18 cellular contexts compared by ENCODE assay signal in the genomic region with DNA sequence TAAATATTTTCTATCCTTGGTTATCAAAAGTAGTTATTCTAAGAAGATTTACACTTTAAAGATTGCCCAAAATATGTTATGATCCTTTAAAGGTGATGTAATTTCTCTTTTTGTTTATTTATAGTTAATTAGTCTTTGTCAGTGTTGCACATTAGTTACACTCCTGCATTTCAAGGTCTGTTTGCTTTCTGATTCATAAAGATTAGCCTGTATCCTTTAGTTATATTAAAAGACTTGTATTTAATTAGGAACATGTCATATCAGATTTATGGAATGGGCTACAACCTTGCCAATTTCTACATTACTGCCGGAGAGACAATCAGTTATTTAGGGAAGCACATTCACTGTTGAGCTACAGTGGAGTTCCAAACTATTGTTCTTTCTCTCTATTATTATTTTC. TPM values are rescaled to one million over a fixed set of nuclear protein-coding genes. Genes with fewer than 3 reads are reported as not detected.
DNase-seq lines count a peak whose midpoint lies in the region; ATAC-seq, FAIRE-seq and TF ChIP-seq lines count a peak whose summit lies in the region.
"Had no signal": no experiment of that assay in that cellular context is flagged by ENCODE, and none has a peak within 500 bp of the region (broad histone marks: within the 10 kb centered on the region; RNA-seq: fewer than 3 reads in every experiment).

No MANE protein-coding gene starts in this region.

- H3K36me3 ChIP-seq in HEK293 (ENCODE audit: control insufficient read depth in 2 of 2, insufficient read depth in 1 of 2, low read length in 2 of 2) (no peaks in the 10 kb centered on the region), bronchial epithelial cell (ENCODE audit: control insufficient read depth, insufficient read depth, low read length) (no peaks in the 10 kb centered on the region)

- no peak for TF ChIP-seq CTCF in 22Rv1 (IDR thresholded peaks at IDR 0.05)
- no peak for TF ChIP-seq CTCF in HEK293 (tag by site-specific recombination; IDR thresholded peaks at IDR 0.05)
- TF ChIP-seq CTCF in bronchial epithelial cell (IDR thresholded peaks at IDR 0.05; ENCODE audit: insufficient read depth, low read length, severe bottlenecking): no peak

- peaks cover 6% of the 10 kb centered on the region; the same call in 1 of the 2 replicates for H3K4me1 ChIP-seq in HEK293 (ENCODE audit: control insufficient read depth, insufficient read depth, low read length)

- no peaks in the 10 kb centered on the region for H3K9me3 ChIP-seq in HEK293 (ENCODE audit: control insufficient read depth, insufficient read depth, low read depth, low read length)

- DNase-seq in NCI-H69 (lab: John Stamatoyannopoulos, UW) (peak; percentile 83), bronchial epithelial cell (ENCODE audit: low read depth) (peak; percentile 41), NCI-H510A treated with DMSO at 0.1 percent for 48 hours (lab: John Stamatoyannopoulos, UW) (no peak), NOMO-1 treated with dmso at 0.1 percent for 144 hours (lab: John Stamatoyannopoulos, UW; ENCODE audit: unreplicated experiment) (no peak), NCI-H146 treated with DMSO at 0.1 percent for 48 hours (lab: John Stamatoyannopoulos, UW; ENCODE audit: unreplicated experiment) (no peak)
- DNase-seq: C1 segment of cervical spinal cord; CD8-positive, alpha-beta memory T cell; GDM1; H9; NCI-H1092 treated with DMSO at 0.1 percent for 48 hours; NCI-H187 treated with DMSO at 0.1 percent for 48 hours; NCI-H226; RPMI8226; T-helper 2 cell had no signal

- H3K4me3 ChIP-seq in HEK293 (ENCODE audit: low read depth, low read length) (no peak overlapping the region), bronchial epithelial cell (ENCODE audit: low read depth, low read length) (no peak overlapping the region)

- peak overlapping the region; percentile 69 for H3K27ac ChIP-seq in 22Rv1
- no peak overlapping the region for H3K27ac ChIP-seq in HEK293 (ENCODE audit: extremely low read depth, low read depth, low read length)

- POLR2A ChIA-PET in HEK293 (lab: Yijun Ruan, JAX): no interaction called here

- CTCF ChIA-PET in HEK293 (lab: Yijun Ruan, JAX): interaction anchor here (0.6 to 1.8 kb wide), 4 partner anchors 21 to 200 kb away, joined by 3 to 5 read pairs (median 4); no protein-coding TSS in a partner anchor

- ATAC-seq in GM18907 (IDR thresholded peaks at IDR 0.05; ENCODE audit: unreplicated experiment): no peak

- H3K27me3 ChIP-seq in bronchial epithelial cell (ENCODE audit: control insufficient read depth, insufficient read depth, low read length): no peaks in the 10 kb centered on the region

- FAIRE-seq in bronchial epithelial cell (lab: Jason Lieb, UNC): no peak

TF ChIP-seq in HEK293, 187 proteins besides CTCF, POLR2A, EP300 and RAD21:
- TF ChIP-seq ZNF211 (tag by site-specific recombination; IDR thresholded peaks at IDR 0.05; ENCODE audit: low read depth) (no peak), TCF7L2 (IDR thresholded peaks at IDR 0.05; ENCODE audit: borderline replicate concordance, low read depth, low read length) (peak; percentile 42; the same call in 1 of the 2 replicates), KLF8 (tag by site-specific recombination; IDR thresholded peaks at IDR 0.05) (peak; percentile 76), ZNF366 (tag by site-specific recombination; conservative IDR thresholded peaks at IDR 0.05) (0 out of 2 replicates have a peak, but pooled peaks have one; percentile 21), WT1 (tag by site-specific recombination; IDR thresholded peaks at IDR 0.05) (peak; percentile 87)

RNA-seq across cellular contexts. Expression of a gene that starts 3.5 kb away (rescaled TPM):
- not detected in 2 replicates for total RNA-seq in bronchial epithelial cell
- total RNA-seq: CD8-positive, alpha-beta memory T cell; H9; LHCN-M2 had no signal

RNA-seq across cellular contexts. Expression of a gene that starts 46.3 kb away (rescaled TPM):
- total RNA-seq in bronchial epithelial cell: not detected in 2 replicates
- total RNA-seq: CD8-positive, alpha-beta memory T cell; H9; LHCN-M2 had no signal

RNA-seq across cellular contexts. Expression of a gene that starts 56.5 kb away (rescaled TPM):
- total RNA-seq in bronchial epithelial cell: not detected in 2 replicates
- total RNA-seq: CD8-positive, alpha-beta memory T cell; H9; LHCN-M2 had no signal

Comparison
In these comparisons a context has a peak if more than half of its experiments do, and no peak if none do; other contexts are left out.
1. DNase-seq: peak in NCI-H69 (single experiment) and bronchial epithelial cell (single experiment); none in NCI-H510A treated with DMSO at 0.1 percent for 48 hours (single experiment), NOMO-1 treated with dmso at 0.1 percent for 144 hours (single experiment) and NCI-H146 treated with DMSO at 0.1 percent for 48 hours (single experiment).